ENCODE assay signal across 18 cellular contexts in genomic region chr16:74868035-74868434, GRCh38.
A peak's percentile ranks its signal among the peaks of the same experiment; 100 is the strongest.
DNase-seq lines count a peak whose midpoint lies in the region; ATAC-seq, FAIRE-seq and TF ChIP-seq lines count a peak whose summit lies in the region.
"Had no signal": no experiment of that assay in that cellular context is flagged by ENCODE, and none has a peak within 500 bp of the region (broad histone marks: within the 10 kb centered on the region; RNA-seq: fewer than 3 reads in every experiment).

No MANE protein-coding gene starts in this region.

- H4K20me1 ChIP-seq in OCI-LY7 (ENCODE audit: insufficient read depth, low read length) (no peaks in the 10 kb centered on the region), H1 (replicated peaks in 1 of 2; ENCODE audit: control insufficient read depth in 1 of 2, insufficient read depth in 2 of 2, low read length in 2 of 2) (no peaks in the 10 kb centered on the region), smooth muscle cell (ENCODE audit: low read depth) (no peaks in the 10 kb centered on the region)

- H3K4me3 ChIP-seq in OCI-LY7 (ENCODE audit: low read depth, low read length, poor library complexity, severe bottlenecking) (peak overlapping the region; percentile 8), H1 (ENCODE audit: extremely low read depth in 1 of 4, insufficient read depth in 2 of 4, low read depth in 3 of 4, low read length in 4 of 4) (peak overlapping the region in 2 of 4 experiments; percentile 4 to 22; a peak in 3 of 8 replicates), smooth muscle cell (no peak overlapping the region)

- no peaks in the 10 kb centered on the region for H3F3A ChIP-seq in smooth muscle cell (ENCODE audit: low read depth)

- no peak overlapping the region; the same call in 1 of the 2 replicates for H2AK5ac ChIP-seq in H1 (ENCODE audit: low read depth, low read length)

- peak overlapping the region; percentile 86; the same call in 1 of the 2 replicates for H2BK5ac ChIP-seq in H1 (ENCODE audit: low read depth, low read length)

- H4K91ac ChIP-seq in H1 (replicated peaks; ENCODE audit: insufficient read length, low read length), result peak overlapping the region; percentile 79

- BruUV-seq in OCI-LY7 (replicated peaks; lab: Mats Ljungman, UMichigan), result no TSS peak

- H3K9ac ChIP-seq in H1 (replicated peaks in 1 of 4; ENCODE audit: extremely low read depth in 1 of 4, low read depth in 3 of 4, low read length in 3 of 4) (no peak overlapping the region), smooth muscle cell (ENCODE audit: low read depth) (no peak overlapping the region)

- H3K36me3 Mint-ChIP-seq in activated naive CD4-positive, alpha-beta T cell treated with anti-CD3 and anti-CD28 coated beads, Interleukin-2, amount 50 U/mL, for 24 hours, result peaks cover 3% of the 10 kb centered on the region
- H3K36me3 Mint-ChIP-seq in progenitor cell of endocrine pancreas (ENCODE audit: insufficient read depth), result peaks cover 4% of the 10 kb centered on the region

- TF ChIP-seq EP300 in H1 (IDR thresholded peaks at IDR 0.05; ENCODE audit: borderline replicate concordance in 1 of 2, low read depth in 2 of 2, low read length in 2 of 2), result no peak

- no peaks in the 10 kb centered on the region for H3K27me3 Mint-ChIP-seq in activated naive CD4-positive, alpha-beta T cell treated with anti-CD3 and anti-CD28 coated beads, Interleukin-2, amount 50 U/mL, for 24 hours
- H3K27me3 Mint-ChIP-seq in progenitor cell of endocrine pancreas, result no peaks in the 10 kb centered on the region
- H3K27me3 Mint-ChIP-seq: activated B cell treated with CpG ODN at 0.5 μM for 24 hours, brain had no signal

- no peak for FAIRE-seq in H1 (lab: Jason Lieb, UNC)
- FAIRE-seq: HTR-8/SVneo had no signal

- peak overlapping the region; percentile 58 for H3K27ac ChIP-seq in OCI-LY7 (ENCODE audit: low read depth, low read length, poor library complexity, severe bottlenecking)
- H3K27ac ChIP-seq in H1 (ENCODE audit: low read depth, low read length), result no peak overlapping the region
- H3K27ac ChIP-seq in smooth muscle cell (ENCODE audit: low read depth), result no peak overlapping the region

- intact Hi-C loops in OCI-LY7 (cut with micrococcal nuclease; ENCODE audit: unreplicated experiment), result no loop called here

- H3K4me1 Mint-ChIP-seq in activated naive CD4-positive, alpha-beta T cell treated with anti-CD3 and anti-CD28 coated beads, Interleukin-2, amount 50 U/mL, for 24 hours, result peaks cover 22% of the 10 kb centered on the region
- peaks cover 3% of the 10 kb centered on the region for H3K4me1 Mint-ChIP-seq in progenitor cell of endocrine pancreas (ENCODE audit: low read depth)

- no peak overlapping the region for H3K56ac ChIP-seq in H1 (replicated peaks; ENCODE audit: insufficient read length, low read depth, low read length)

- no peaks in the 10 kb centered on the region for H3K9me3 Mint-ChIP-seq in activated naive CD4-positive, alpha-beta T cell treated with anti-CD3 and anti-CD28 coated beads, Interleukin-2, amount 50 U/mL, for 24 hours
- no peaks in the 10 kb centered on the region for H3K9me3 Mint-ChIP-seq in progenitor cell of endocrine pancreas (ENCODE audit: low read depth)
- H3K9me3 Mint-ChIP-seq: activated B cell treated with CpG ODN at 0.5 μM for 24 hours, brain had no signal

- TF ChIP-seq POLR2A in H1 (IDR thresholded peaks at IDR 0.05; ENCODE audit: control extremely low read depth in 1 of 2, low read depth in 2 of 2, low read length in 2 of 2), result no peak

- H3K18ac ChIP-seq in H1 (ENCODE audit: extremely low read depth, low read length), result no peak overlapping the region

- H3K4ac ChIP-seq in H1 (replicated peaks; ENCODE audit: insufficient read length, low read depth, low read length), result no peak overlapping the region

- H3K79me2 ChIP-seq in OCI-LY7 (ENCODE audit: insufficient read depth, low read depth, low read length), result no peaks in the 10 kb centered on the region
- no peaks in the 10 kb centered on the region for H3K79me2 ChIP-seq in H1 (ENCODE audit: control insufficient read depth in 1 of 2, insufficient read depth in 2 of 2, low read length in 2 of 2)
- no peaks in the 10 kb centered on the region for H3K79me2 ChIP-seq in smooth muscle cell (ENCODE audit: low read depth)

- peak overlapping the region; percentile 39 for H3K27ac Mint-ChIP-seq in activated naive CD4-positive, alpha-beta T cell treated with anti-CD3 and anti-CD28 coated beads, Interleukin-2, amount 50 U/mL, for 24 hours
- H3K27ac Mint-ChIP-seq in progenitor cell of endocrine pancreas, result no peak overlapping the region
- H3K27ac Mint-ChIP-seq: activated B cell treated with CpG ODN at 0.5 μM for 24 hours had no signal

- H3K4me3 Mint-ChIP-seq in activated naive CD4-positive, alpha-beta T cell treated with anti-CD3 and anti-CD28 coated beads, Interleukin-2, amount 50 U/mL, for 24 hours, result peak overlapping the region; percentile 17
- no peak overlapping the region for H3K4me3 Mint-ChIP-seq in progenitor cell of endocrine pancreas (ENCODE audit: low read depth)
- H3K4me3 Mint-ChIP-seq: activated B cell treated with CpG ODN at 0.5 μM for 24 hours, brain had no signal

- H2AFZ ChIP-seq in OCI-LY7 (ENCODE audit: low read length) (peak overlapping the region; percentile 30; the same call in 1 of the 2 replicates), H1 (ENCODE audit: low read length) (no peak overlapping the region), smooth muscle cell (ENCODE audit: low read depth) (no peak overlapping the region)

- DNase-seq in activated naive CD4-positive, alpha-beta T cell (lab: John Stamatoyannopoulos, UW), result no peak
- DNase-seq in OCI-LY7 (ENCODE audit: low spot score), result no peak
- DNase-seq in H1 (ENCODE audit: low read depth in 1 of 2, low spot score in 2 of 2), result no peak
- no peak for DNase-seq in smooth muscle cell (lab: John Stamatoyannopoulos, UW; ENCODE audit: unreplicated experiment)
- no peak for DNase-seq in HUDEP-2 (lab: John Stamatoyannopoulos, UW; ENCODE audit: unreplicated experiment in 76 of 76)
- DNase-seq in progenitor cell of endocrine pancreas (ENCODE audit: low spot score, unreplicated experiment), result no peak
- DNase-seq: activated B cell treated with CpG ODN at 0.5 μM for 24 hours; activated T-cell treated with anti-CD3 and anti-CD28 coated beads, Interleukin-2, amount 50 U/mL, for 1 hour; DMS79; NCI-H1092; NCI-H345; stimulated activated CD4-positive, alpha-beta T cell treated with anti-CD3 and anti-CD28 coated beads, Interleukin-1b, Interleukin-23, amount 100 ng/mL, for 48 hours; stimulated activated CD8-positive, alpha-beta memory T cell treated with anti-CD3 and anti-CD28 coated beads, Interleukin-4, amount 100 ng/mL, for 48 hours had no signal

- no peaks in the 10 kb centered on the region for H3K79me1 ChIP-seq in H1 (ENCODE audit: low read depth, low read length)

- H3K9me3 ChIP-seq in OCI-LY7 (ENCODE audit: low read length), result no peaks in the 10 kb centered on the region
- no peaks in the 10 kb centered on the region for H3K9me3 ChIP-seq in H1 (ENCODE audit: insufficient read depth in 2 of 2, low read depth in 1 of 2, low read length in 1 of 2)
- no peaks in the 10 kb centered on the region for H3K9me3 ChIP-seq in smooth muscle cell (replicated peaks; ENCODE audit: low read depth)

- no peaks in the 10 kb centered on the region for H3K27me3 ChIP-seq in H1 (replicated peaks in 1 of 4; ENCODE audit: control insufficient read depth in 3 of 4, extremely low read depth in 1 of 4, insufficient read depth in 3 of 4, low read length in 3 of 4)
- no peaks in the 10 kb centered on the region for H3K27me3 ChIP-seq in smooth muscle cell (ENCODE audit: low read depth)

- H2BK12ac ChIP-seq in H1 (ENCODE audit: low read depth, low read length), result no peak overlapping the region

- no peak overlapping the region for H3K23ac ChIP-seq in H1 (ENCODE audit: insufficient read length)

- no peak overlapping the region for H4K8ac ChIP-seq in H1 (ENCODE audit: extremely low read depth, insufficient read depth, low read length)

- H3K4me1 ChIP-seq in OCI-LY7 (ENCODE audit: insufficient read depth, low read length, poor library complexity, severe bottlenecking) (peaks cover 24% of the 10 kb centered on the region), H1 (replicated peaks in 1 of 4; ENCODE audit: control insufficient read depth in 3 of 4, insufficient read depth in 4 of 4, low read length in 3 of 4) (peaks cover 9 to 35% (median 25%) of the 10 kb centered on the region in 4 experiments; a peak in 6 of 7 replicates), smooth muscle cell (ENCODE audit: low read depth) (peaks cover 5% of the 10 kb centered on the region)

- CTCF ChIA-PET in OCI-LY7 (lab: Charles Lee; ENCODE audit: unreplicated experiment) (no interaction called here), H1 (lab: Charles Lee; ENCODE audit: partially characterized antibody) (interaction anchor here (1.1 to 1.7 kb wide), 7 partner anchors 26 to 142 kb away, joined by 3 to 9 read pairs (median 4); no protein-coding TSS in a partner anchor)

- no peak for TF ChIP-seq RAD21 in H1 (IDR thresholded peaks at IDR 0.05 in 1 of 2, conservative IDR thresholded peaks at IDR 0.05 in 1 of 2; ENCODE audit: low read depth in 2 of 2, low read length in 2 of 2)

- no peak overlapping the region for H3K14ac ChIP-seq in H1 (ENCODE audit: insufficient read length)

- 88% methylated on average over 5 of the region's 5 CpGs; no CpG with 5 or more reads in 1 of the 2 experiments for WGBS in H1 (ENCODE audit: extremely low coverage in 1 of 2, insufficient coverage in 1 of 2, insufficient read length in 1 of 2, insufficient replicate concordance in 2 of 2, low coverage in 1 of 2, low lambda C conversion rate in 2 of 2, missing lambda C conversion rate in 1 of 2), 2 experiments
- WGBS in smooth muscle cell (ENCODE audit: low lambda C conversion rate), result 76% methylated on average over 5 of the region's 5 CpGs

- no peak overlapping the region for H2BK15ac ChIP-seq in H1 (ENCODE audit: low read length)

- peak overlapping the region; percentile 82 for H2BK120ac ChIP-seq in H1 (replicated peaks; ENCODE audit: low read depth, low read length)

- no peaks in the 10 kb centered on the region for H3K9me2 ChIP-seq in OCI-LY7 (ENCODE audit: insufficient read depth, low read length)

- no peak overlapping the region; the same call in 1 of the 2 replicates for H2BK20ac ChIP-seq in H1 (ENCODE audit: low read length)

- H3K23me2 ChIP-seq in H1 (ENCODE audit: low read depth, low read length), result peaks cover 2% of the 10 kb centered on the region

- TF ChIP-seq CTCF in OCI-LY7 (conservative IDR thresholded peaks at IDR 0.05; ENCODE audit: low read length) (no peak), H1 (IDR thresholded peaks at IDR 0.05; ENCODE audit: control extremely low read depth in 1 of 3, insufficient read depth in 1 of 3, low read depth in 1 of 3, low read length in 3 of 3) (no peak), smooth muscle cell (IDR thresholded peaks at IDR 0.05; ENCODE audit: borderline replicate concordance, insufficient read depth, poor library complexity, severe bottlenecking) (no peak), progenitor cell of endocrine pancreas (IDR thresholded peaks at IDR 0.05; ENCODE audit: unreplicated experiment) (no peak)

- peaks cover 9% of the 10 kb centered on the region; the same call in 1 of the 2 replicates for H3K36me3 ChIP-seq in OCI-LY7 (ENCODE audit: insufficient read depth, low read length)
- H3K36me3 ChIP-seq in H1 (ENCODE audit: control insufficient read depth in 2 of 4, insufficient read depth in 4 of 4, low read length in 3 of 4), result 0 out of 8 replicates have a peak, but pooled peaks cover 0 to 3% (median 0%) of the 10 kb centered on the region in 4 experiments
- H3K36me3 ChIP-seq in smooth muscle cell (ENCODE audit: low read depth), result no peaks in the 10 kb centered on the region

- peak overlapping the region; percentile 39 for H3K4me2 ChIP-seq in OCI-LY7 (ENCODE audit: low read length)
- 0 out of 4 replicates have a peak overlapping the region, but pooled peaks of 1 of the 2 experiments have one; percentile 28 for H3K4me2 ChIP-seq in H1 (ENCODE audit: insufficient read depth in 1 of 2, low read depth in 2 of 2, low read length in 2 of 2)
- H3K4me2 ChIP-seq in smooth muscle cell, result peak overlapping the region; percentile 24

- no peak overlapping the region for H4K5ac ChIP-seq in H1 (ENCODE audit: insufficient read length, low read depth, low read length)

- POLR2A ChIA-PET in OCI-LY7 (lab: Charles Lee), result interaction anchor here (0.6 kb wide), 1 partner anchor 310 kb away, joined by 5 read pairs; no protein-coding TSS in a partner anchor
- POLR2A ChIA-PET in H1 (lab: Charles Lee; ENCODE audit: partially characterized antibody), result interaction anchor here (0.8 to 1.2 kb wide), 2 partner anchors 9 to 31 kb away, joined by 3 read pairs; no protein-coding TSS in a partner anchor

- ATAC-seq in HG03521 (IDR thresholded peaks at IDR 0.05; ENCODE audit: unreplicated experiment), result no peak
- ATAC-seq: SK-N-SH treated with all-trans-retinoic acid at 6 μM for 48 hours had no signal
